ENCODE assay signal across 15 cellular contexts in genomic region chr11:78432956-78433355, GRCh38. TPM values are rescaled to one million over a fixed set of nuclear protein-coding genes. Genes with fewer than 3 reads are reported as not detected.
DNase-seq lines count a peak whose midpoint lies in the region; ATAC-seq, FAIRE-seq and TF ChIP-seq lines count a peak whose summit lies in the region.
"Had no signal": no experiment of that assay in that cellular context is flagged by ENCODE, and none has a peak within 500 bp of the region (broad histone marks: within the 10 kb centered on the region; RNA-seq: fewer than 3 reads in every experiment).

No MANE protein-coding gene starts in this region.

- POLR2A ChIA-PET in HepG2 (lab: Yijun Ruan, JAX): no interaction called here

- no peak overlapping the region for H3K27ac ChIP-seq in liver (ENCODE audit: low read depth in 1 of 2, low read length in 2 of 2)
- no peak overlapping the region for H3K27ac ChIP-seq in HepG2 (ENCODE audit: extremely low read length, insufficient read depth, low read length)
- no peak overlapping the region for H3K27ac ChIP-seq in stomach
- H3K27ac ChIP-seq: C4-2B, GM23248 had no signal

- no peaks in the 10 kb centered on the region for H4K20me1 ChIP-seq in HepG2 (ENCODE audit: insufficient read depth, low read length)

- BruUV-seq in HepG2 (replicated peaks; lab: Mats Ljungman, UMichigan): no TSS peak

- H3K4me3 ChIP-seq in liver (ENCODE audit: low read depth in 1 of 3, low read length in 3 of 3): no peak overlapping the region
- H3K4me3 ChIP-seq in HepG2 (replicated peaks in 1 of 3; ENCODE audit: insufficient read depth in 1 of 3, low read depth in 2 of 3, low read length in 3 of 3): no peak overlapping the region
- H3K4me3 ChIP-seq in stomach: no peak overlapping the region
- H3K4me3 ChIP-seq: GM12878, GM23248 had no signal

- no peak for FAIRE-seq in HepG2 (lab: Jason Lieb, UNC)
- FAIRE-seq: G401.6, GM12878 had no signal

- ATAC-seq in HepG2: no peak
- ATAC-seq in esophagus mucosa: peak; percentile 32
- ATAC-seq: GM12878 had no signal

- no peak for TF ChIP-seq POLR2A in HepG2 (IDR thresholded peaks at IDR 0.05; ENCODE audit: insufficient read depth in 1 of 2, low read depth in 2 of 2, low read length in 2 of 2)
- TF ChIP-seq POLR2A in stomach (IDR thresholded peaks at IDR 0.05): no peak

- peak overlapping the region; percentile 68 for H3K27ac Mint-ChIP-seq in mesothelial cell of epicardium

- H2AFZ ChIP-seq in HepG2 (ENCODE audit: low read length): no peak overlapping the region
- H2AFZ ChIP-seq: GM23248 had no signal

- H3K9me3 ChIP-seq in liver (ENCODE audit: control insufficient read depth in 4 of 4, low read length in 3 of 4) (no peaks in the 10 kb centered on the region), HepG2 (ENCODE audit: low read length) (no peaks in the 10 kb centered on the region), stomach (no peaks in the 10 kb centered on the region)

- H3K4me1 ChIP-seq in liver (ENCODE audit: control insufficient read depth in 4 of 4, insufficient read depth in 4 of 4, low read length in 3 of 4): no peaks in the 10 kb centered on the region
- no peaks in the 10 kb centered on the region for H3K4me1 ChIP-seq in HepG2 (ENCODE audit: insufficient read depth, low read length)
- H3K4me1 ChIP-seq in stomach: peaks cover 0 to 5% (median 0%) of the 10 kb centered on the region in 4 donors

- CTCF ChIA-PET in HepG2 (lab: Yijun Ruan, JAX; ENCODE audit: low intra/inter-chr PET ratio, low total read pairs): interaction anchor here (1.3 kb wide), 1 partner anchor 205 kb away, joined by 7 read pairs; no protein-coding TSS in a partner anchor

- no peaks in the 10 kb centered on the region for H3K27me3 Mint-ChIP-seq in mesothelial cell of epicardium (ENCODE audit: low read depth)
- H3K27me3 Mint-ChIP-seq: IgD-negative memory B cell had no signal

- TF ChIP-seq EP300 in HepG2 (IDR thresholded peaks at IDR 0.05; ENCODE audit: low read depth in 2 of 2, low read length in 2 of 2) (no peak), HepG2 (CRISPR knock-in tag; IDR thresholded peaks at IDR 0.05; ENCODE audit: borderline replicate concordance) (no peak), stomach (IDR thresholded peaks at IDR 0.05) (no peak)

- TF ChIP-seq RAD21 in liver (IDR thresholded peaks at IDR 0.05) (no peak), HepG2 (CRISPR knock-in tag; IDR thresholded peaks at IDR 0.05) (no peak)

- WGBS in liver: 94% methylated on average over 1 of the region's 1 CpG
- WGBS in HepG2 (ENCODE audit: low lambda C conversion rate): 89% methylated on average over 1 of the region's 1 CpG
- WGBS in stomach, 5 donors: 28 to 70% (median 45%) methylated on average over 1 of the region's 1 CpG

- H3K36me3 ChIP-seq in liver (ENCODE audit: control insufficient read depth in 4 of 4, insufficient read depth in 3 of 4, low read depth in 1 of 4, low read length in 3 of 4) (peaks cover 0 to 1% (median 0%) of the 10 kb centered on the region in 4 donors), HepG2 (replicated peaks in 1 of 2; ENCODE audit: control insufficient read depth in 1 of 2, insufficient read depth in 2 of 2, low read length in 2 of 2) (peaks cover 4 to 17% of the 10 kb centered on the region in 2 experiments; a peak in 2 of 5 replicates), stomach (no peaks in the 10 kb centered on the region)

- H3K79me2 ChIP-seq in HepG2 (ENCODE audit: insufficient read depth, low read length): no peaks in the 10 kb centered on the region

- DNase-seq in HepG2 (ENCODE audit: low spot score) (no peak), mesothelial cell of epicardium (ENCODE audit: low spot score in 2 of 2, unreplicated experiment in 2 of 2) (no peak), putamen (ENCODE audit: low spot score) (no peak), NCI-H774 (lab: John Stamatoyannopoulos, UW) (no peak), stomach (no peak)
- DNase-seq: NCI-H1092 treated with DMSO at 0.1 percent for 48 hours, NCI-H1694, NCI-H2107 had no signal

- peaks cover 38% of the 10 kb centered on the region for H3K4me1 Mint-ChIP-seq in mesothelial cell of epicardium

- H3K4me2 ChIP-seq in HepG2 (ENCODE audit: low read depth, low read length): no peak overlapping the region

- in situ Hi-C loops in HepG2 (cut with HindIII; ENCODE audit: extremely low pct_ligation_motif_present, low pct_unique_long_range_greater_than_20kb): no loop called here

- no peaks in the 10 kb centered on the region for H3K9me3 Mint-ChIP-seq in mesothelial cell of epicardium
- H3K9me3 Mint-ChIP-seq: IgD-negative memory B cell had no signal

- H3K36me3 Mint-ChIP-seq in mesothelial cell of epicardium: peaks cover 15% of the 10 kb centered on the region

- H3K4me3 Mint-ChIP-seq in mesothelial cell of epicardium: no peak overlapping the region

- no peak overlapping the region for H3K9ac ChIP-seq in liver (ENCODE audit: low read depth in 1 of 2, low read length in 2 of 2)
- no peak overlapping the region for H3K9ac ChIP-seq in HepG2 (ENCODE audit: insufficient read depth, low read depth, low read length)
- H3K9ac ChIP-seq: GM23248 had no signal

- no peaks in the 10 kb centered on the region for H3K27me3 ChIP-seq in liver (ENCODE audit: control insufficient read depth in 4 of 4, insufficient read depth in 4 of 4, low read length in 3 of 4)
- H3K27me3 ChIP-seq in HepG2 (ENCODE audit: control insufficient read depth in 1 of 2, insufficient read depth in 2 of 2, low read length in 2 of 2): no peaks in the 10 kb centered on the region
- no peaks in the 10 kb centered on the region for H3K27me3 ChIP-seq in stomach

- intact Hi-C loops in HepG2 (cut with micrococcal nuclease; ENCODE audit: unreplicated experiment) (loop anchor here (1.0 kb wide), 1 partner anchor 205 kb away; no protein-coding TSS in a partner anchor), stomach (cut with DNase I; ENCODE audit: low total_unique reads) (no loop called here)

- TF ChIP-seq CTCF in liver (IDR thresholded peaks at IDR 0.05; ENCODE audit: low read depth, low read length, missing input control) (no peak), HepG2 (CRISPR knock-in tag; IDR thresholded peaks at IDR 0.05) (no peak), mesothelial cell of epicardium (IDR thresholded peaks at IDR 0.05; ENCODE audit: unreplicated experiment) (no peak), stomach (IDR thresholded peaks at IDR 0.05) (no peak)

TF ChIP-seq in liver, 16 proteins besides CTCF, POLR2A, EP300 and RAD21 (continues in another document):
- TF ChIP-seq HNF4A (conservative IDR thresholded peaks at IDR 0.05) (no peak), NR2F2 (IDR thresholded peaks at IDR 0.05) (peak; percentile 37)
- TF ChIP-seq, protein P1, sequence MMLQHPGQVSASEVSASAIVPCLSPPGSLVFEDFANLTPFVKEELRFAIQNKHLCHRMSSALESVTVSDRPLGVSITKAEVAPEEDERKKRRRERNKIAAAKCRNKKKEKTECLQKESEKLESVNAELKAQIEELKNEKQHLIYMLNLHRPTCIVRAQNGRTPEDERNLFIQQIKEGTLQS (IDR thresholded peaks at IDR 0.05): no peak

TF ChIP-seq in HepG2, 621 proteins besides CTCF, POLR2A, EP300 and RAD21 (continues in another document):
- TF ChIP-seq SP4 (CRISPR knock-in tag; IDR thresholded peaks at IDR 0.05) (no peak), PCBP2 (optimal IDR thresholded peaks at IDR 0.05; ENCODE audit: low read depth, low read length, poor library complexity, severe bottlenecking) (no peak), ZNF720 (CRISPR knock-in tag; IDR thresholded peaks at IDR 0.05) (no peak), ZSCAN25 (CRISPR knock-in tag; IDR thresholded peaks at IDR 0.05) (no peak), KLF16 (CRISPR knock-in tag; IDR thresholded peaks at IDR 0.05) (no peak), GLI4 (CRISPR knock-in tag; IDR thresholded peaks at IDR 0.05; ENCODE audit: borderline replicate concordance) (no peak)

RNA-seq across cellular contexts. Expression of gene GAB2, which starts 15.3 kb away (rescaled TPM):
- 1 to 10 TPM; 3.4 to 3.6 TPM for total RNA-seq in liver
- polyA plus RNA-seq in liver: 1 to 10 TPM; 1.3 to 1.7 TPM
- total RNA-seq in HepG2 (2016; rRNA removed; fragmentation: Illumina TruSeq; extraction: Trizol): 3.2 and 4.1 TPM in 2 replicates
- 0.35 and 0.40 TPM in 2 replicates for total RNA-seq in HepG2 (2016; cell fraction: cytosol; rRNA removed; fragmentation: Illumina TruSeq; extraction: Trizol; ENCODE audit: low read depth)
- 2.7 and 3.2 TPM in 2 replicates for total RNA-seq in HepG2 (2016; cell fraction: insoluble cytoplasmic fraction; rRNA removed; fragmentation: Illumina TruSeq; extraction: Trizol)
- 1.6 and 1.7 TPM in 2 replicates for total RNA-seq in HepG2 (2016; cell fraction: membrane; rRNA removed; fragmentation: Illumina TruSeq; extraction: Trizol)
- total RNA-seq in HepG2 (2016; cell fraction: nucleus; rRNA removed; fragmentation: Illumina TruSeq; extraction: Trizol): 3.4 and 4.6 TPM in 2 replicates
- polyA plus RNA-seq in HepG2 (2011; rRNA removed): 7.9 and 8.6 TPM in 2 replicates
- 4.7 and 5.6 TPM in 2 replicates for polyA plus RNA-seq in HepG2 (2011; cell fraction: cytosol; rRNA removed)
- 11.5 and 11.7 TPM in 2 replicates for polyA plus RNA-seq in HepG2 (2011; cell fraction: nucleus; rRNA removed)
- 9.4 and 12.0 TPM in 2 replicates for polyA plus RNA-seq in HepG2 (2012)
- 0.11 and 0.16 TPM in 2 replicates for polyA plus RNA-seq in HepG2 (2016; cell fraction: cytosol; fragmentation: Illumina TruSeq; extraction: Trizol; ENCODE audit: low read depth)
- 2.2 TPM in 2 replicates for polyA plus RNA-seq in HepG2 (2016; cell fraction: insoluble cytoplasmic fraction; fragmentation: Illumina TruSeq; extraction: Trizol; ENCODE audit: low read depth)
- 0.73 and 0.90 TPM in 2 replicates for polyA plus RNA-seq in HepG2 (2016; cell fraction: membrane; fragmentation: Illumina TruSeq; extraction: Trizol; ENCODE audit: low read depth)
- polyA plus RNA-seq in HepG2 (2016; cell fraction: nucleus; fragmentation: Illumina TruSeq; extraction: Trizol; ENCODE audit: insufficient read depth, low read depth): 3.2 and 4.9 TPM in 2 replicates
- 10.0 and 14.5 TPM in 2 replicates for polyA minus RNA-seq in HepG2 (2011; rRNA and poly(A)+ RNA removed; ENCODE audit: low replicate concordance)
- polyA minus RNA-seq in HepG2 (2011; cell fraction: cytosol; rRNA and poly(A)+ RNA removed): 5.8 and 6.6 TPM in 2 replicates
- polyA minus RNA-seq in HepG2 (2011; cell fraction: nucleus; rRNA and poly(A)+ RNA removed): 11.7 and 15.5 TPM in 2 replicates
- total RNA-seq in esophagus mucosa: 10.8 TPM
- total RNA-seq in mesothelial cell of epicardium: 38.9 to 43.6 TPM (median 39.9 TPM) in 3 replicates
- total RNA-seq in stomach: 10 to 100 TPM in 2 of 5 donors, 1 to 10 TPM in 3; 2.2 to 19.3 (median 7.6) TPM
- polyA plus RNA-seq in stomach: 10 to 100 TPM in 1 of 3 donors, 1 to 10 TPM in 2; 3.0 to 13.1 (median 9.6) TPM
